ENCODE assay signal across 8 cellular contexts in the genomic region with DNA sequence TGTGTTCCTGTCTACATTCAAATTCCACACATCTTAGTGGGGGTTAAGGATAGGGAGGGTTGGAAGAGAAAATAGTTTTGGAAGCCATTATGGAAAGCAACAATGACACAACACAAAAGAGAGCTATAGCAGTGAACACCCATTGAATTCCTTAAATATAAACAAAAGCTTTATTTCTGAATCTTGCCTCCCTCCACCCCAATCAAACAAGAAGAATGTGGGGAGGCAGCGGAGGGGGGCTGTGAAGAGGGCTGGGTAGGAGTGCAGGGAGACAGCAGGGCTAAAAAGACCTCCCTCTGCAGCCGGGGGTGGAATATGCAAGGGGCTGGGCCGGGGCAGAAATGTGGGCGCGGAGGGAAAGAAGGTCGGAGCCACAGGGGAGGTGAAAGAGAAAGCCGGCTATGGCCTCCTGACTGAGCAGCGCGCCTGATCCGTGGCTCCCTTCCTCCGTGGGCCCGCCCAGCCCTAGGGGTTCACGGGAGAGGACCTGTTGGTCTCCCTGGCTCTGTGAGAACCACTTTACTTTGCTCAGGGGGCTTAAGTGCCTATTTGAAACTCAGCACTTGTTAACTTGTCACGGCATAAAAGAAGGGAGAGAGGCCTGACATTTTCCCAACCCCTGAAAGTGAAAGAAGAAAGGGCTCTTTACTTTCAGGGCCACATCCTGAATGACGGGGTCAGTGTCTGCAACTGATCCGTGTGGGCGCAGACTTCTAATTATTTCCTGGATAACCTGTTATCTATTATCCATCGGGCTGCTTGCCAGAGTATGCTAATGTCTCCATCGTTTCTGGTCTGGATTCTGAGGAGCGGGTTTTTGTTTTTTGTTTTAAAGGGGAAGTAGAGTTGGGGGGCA.
DNase-seq lines count a peak whose midpoint lies in the region; ATAC-seq, FAIRE-seq and TF ChIP-seq lines count a peak whose summit lies in the region.

No MANE protein-coding gene starts in this region.

- 4% methylated on average over 20 of the region's 20 CpGs for WGBS in GM12878 (ENCODE audit: insufficient coverage, insufficient replicate concordance, low lambda C conversion rate, missing lambda C conversion rate)
- WGBS in sigmoid colon, 2 donors, result 16 to 24% methylated on average over 20 of the region's 20 CpGs

- no peak for DNase-seq in AG04449 (ENCODE audit: low read depth, low spot score)
- DNase-seq in GM23338 (ENCODE audit: low spot score), result peak; percentile 71
- peak; percentile 43 for DNase-seq in SK-MEL-5 (ENCODE audit: low read depth, low spot score)
- no peak for DNase-seq in GM12878 (ENCODE audit: low read depth, low spot score)
- no peak for DNase-seq in sigmoid colon

- TF ChIP-seq CTCF in AG04449 (IDR thresholded peaks at IDR 0.05; ENCODE audit: insufficient read depth, low read length, missing control alignments), result no peak
- no peak for TF ChIP-seq CTCF in GM23338 (conservative IDR thresholded peaks at IDR 0.05; ENCODE audit: low read depth in 2 of 2)
- no peak for TF ChIP-seq CTCF in GM12878 (IDR thresholded peaks at IDR 0.05 in 2 of 3, conservative IDR thresholded peaks at IDR 0.05 in 1 of 3; ENCODE audit: control insufficient read depth in 2 of 3, extremely low read depth in 1 of 3, insufficient read depth in 1 of 3, low read depth in 3 of 3, low read length in 3 of 3)
- TF ChIP-seq CTCF in sigmoid colon (IDR thresholded peaks at IDR 0.05), result no peak

- CTCF ChIA-PET in AG04449 (lab: Yijun Ruan, JAX), result interaction anchor here (1.2 to 2.8 kb wide), 5 partner anchors 9 to 185 kb away, joined by 3 to 11 read pairs (median 6); no protein-coding TSS in a partner anchor
- CTCF ChIA-PET in GM12878 (lab: Yijun Ruan, JAX), result interaction anchor here (0.9 to 14.4 kb wide), 10 partner anchors 10 to 595 kb away, joined by 3 to 136 read pairs (median 4); partner anchors contain the start of gene FUT8

- peaks cover 3% of the 10 kb centered on the region for H3K27me3 Mint-ChIP-seq in GM23338 (ENCODE audit: insufficient read depth, low read depth, poor library complexity)

- TF ChIP-seq RAD21 in GM12878 (IDR thresholded peaks at IDR 0.05; ENCODE audit: insufficient read depth, low read depth, low read length), result no peak

- H4K20me1 ChIP-seq in GM23338 (replicated peaks; ENCODE audit: insufficient read depth), result no peaks in the 10 kb centered on the region
- H4K20me1 ChIP-seq in GM12878 (ENCODE audit: control insufficient read depth, insufficient read depth), result no peaks in the 10 kb centered on the region

- RAD21 ChIA-PET in GM12878 (lab: Charles Lee; ENCODE audit: unreplicated experiment), result interaction anchor here (1.0 to 6.2 kb wide), 6 partner anchors 23 to 186 kb away, joined by 3 to 30 read pairs (median 4); no protein-coding TSS in a partner anchor

- peaks cover 47% of the 10 kb centered on the region for H3K4me1 Mint-ChIP-seq in GM23338

- POLR2A ChIA-PET in AG04449 (lab: Yijun Ruan, JAX), result no interaction called here
- POLR2A ChIA-PET in GM12878 (lab: Charles Lee), result interaction anchor here (0.9 to 1.8 kb wide), 4 partner anchors 55 to 182 kb away, joined by 3 to 4 read pairs (median 3); no protein-coding TSS in a partner anchor

- H3K27ac Mint-ChIP-seq in GM23338, result peak overlapping the region; percentile 56; the same call in 1 of the 2 replicates

- SMC1A ChIA-PET in GM12878 (lab: Charles Lee; ENCODE audit: uncharacterized antibody, unreplicated experiment), result interaction anchor here (0.9 to 8.2 kb wide), 18 partner anchors 9 to 595 kb away, joined by 3 to 50 read pairs (median 4); no protein-coding TSS in a partner anchor

- intact Hi-C loops in GM12878 (cut with micrococcal nuclease; ENCODE audit: unreplicated experiment), result loop anchor here (2.0 to 10.0 kb wide), 3 partner anchors 57 to 375 kb away; no protein-coding TSS in a partner anchor
- intact Hi-C loops in sigmoid colon (cut with DNase I), result no loop called here

- H3K4me3 ChIP-seq in AG04449 (ENCODE audit: low read depth, low read length) (peak overlapping the region; percentile 36), GM23338 (peak overlapping the region; percentile 42), GM12878 (0 out of 2 replicates have a peak overlapping the region, but pooled peaks have one; percentile 26), iPS-18a (ENCODE audit: low read length) (peak overlapping the region; percentile 23), sigmoid colon (peak overlapping the region; percentile 14 to 48 (median 42))

- H2AFZ ChIP-seq in GM23338 (peak overlapping the region; percentile 99), GM12878 (ENCODE audit: control insufficient read depth, low read depth, low read length) (peak overlapping the region; percentile 59)

- ATAC-seq in GM23338 (peak; percentile 88), GM12878 (peak; percentile 60), GM21381 (IDR thresholded peaks at IDR 0.05; ENCODE audit: unreplicated experiment) (no peak), GM19035 (IDR thresholded peaks at IDR 0.05; ENCODE audit: unreplicated experiment) (no peak)

- H3K4me2 ChIP-seq in GM23338 (peak overlapping the region; percentile 72), GM12878 (ENCODE audit: control insufficient read depth, insufficient read depth) (peak overlapping the region; percentile 51)

- H3K79me2 ChIP-seq in GM23338 (replicated peaks; ENCODE audit: insufficient read depth), result no peaks in the 10 kb centered on the region
- H3K79me2 ChIP-seq in GM12878 (ENCODE audit: control insufficient read depth, insufficient read depth, low read length), result no peaks in the 10 kb centered on the region

- TF ChIP-seq EP300 in GM12878 (IDR thresholded peaks at IDR 0.05; ENCODE audit: borderline replicate concordance in 1 of 2, control insufficient read depth in 1 of 2, low read depth in 2 of 2, low read length in 2 of 2) (no peak), sigmoid colon (IDR thresholded peaks at IDR 0.05) (no peak)

- BruUV-seq in GM12878 (replicated peaks; lab: Mats Ljungman, UMichigan), result no TSS peak

- no peaks in the 10 kb centered on the region for H3K9me3 Mint-ChIP-seq in GM23338

- FAIRE-seq in GM12878 (lab: Jason Lieb, UNC), result no peak

- in situ Hi-C loops in SK-MEL-5 (cut with HindIII; ENCODE audit: low pct_unique_long_range_greater_than_20kb, low sequenced_read_pairs) (no loop called here), GM12878 (cut with MboI) (loop anchor here (10.0 kb wide), 1 partner anchor 595 kb away; no protein-coding TSS in a partner anchor)

- H3K4me1 ChIP-seq in GM23338 (ENCODE audit: insufficient read depth) (peaks cover 17% of the 10 kb centered on the region), GM12878 (ENCODE audit: control insufficient read depth, insufficient read depth, low read length) (peaks cover 45% of the 10 kb centered on the region), iPS-18a (ENCODE audit: control insufficient read depth, low read depth, low read length) (peaks cover 30% of the 10 kb centered on the region), sigmoid colon (peaks cover 0 to 13% (median 5%) of the 10 kb centered on the region in 4 donors)

- H3K36me3 ChIP-seq in GM23338 (ENCODE audit: insufficient read depth) (no peaks in the 10 kb centered on the region), GM12878 (ENCODE audit: control insufficient read depth in 2 of 2, insufficient read depth in 2 of 2, low read length in 1 of 2) (no peaks in the 10 kb centered on the region; a peak in 1 of 4 replicates), iPS-18a (ENCODE audit: control insufficient read depth, low read depth, low read length) (no peaks in the 10 kb centered on the region), sigmoid colon (no peaks in the 10 kb centered on the region)

- TF ChIP-seq POLR2A in GM12878 (IDR thresholded peaks at IDR 0.05; ENCODE audit: low read depth, low read length), result no peak
- no peak for TF ChIP-seq POLR2A in sigmoid colon (IDR thresholded peaks at IDR 0.05)

- peak overlapping the region; percentile 7; the same call in 1 of the 2 replicates for H3K27ac ChIP-seq in GM23338 (ENCODE audit: low read depth)
- peak overlapping the region; percentile 64 for H3K27ac ChIP-seq in GM12878 (ENCODE audit: control insufficient read depth, insufficient read depth)
- no peak overlapping the region for H3K27ac ChIP-seq in iPS-18a (ENCODE audit: low read length)
- H3K27ac ChIP-seq in sigmoid colon, result peak overlapping the region; percentile 58 to 73 (median 68)

- peak overlapping the region; percentile 62 for H3K9ac ChIP-seq in GM12878 (ENCODE audit: control insufficient read depth, insufficient read depth, low read length)
- H3K9ac ChIP-seq in iPS-18a (ENCODE audit: low read length), result peak overlapping the region; percentile 26

- no peaks in the 10 kb centered on the region for H3F3A ChIP-seq in GM23338 (replicated peaks; ENCODE audit: low read depth)

- no peaks in the 10 kb centered on the region for H3K9me2 ChIP-seq in GM23338 (ENCODE audit: insufficient read depth)

- H3K9me3 ChIP-seq in GM12878 (replicated peaks; ENCODE audit: control insufficient read depth, insufficient read depth, low read length), result no peaks in the 10 kb centered on the region; the same call in 2 of the 3 replicates
- H3K9me3 ChIP-seq in iPS-18a (ENCODE audit: control insufficient read depth, low read depth, low read length), result no peaks in the 10 kb centered on the region
- no peaks in the 10 kb centered on the region for H3K9me3 ChIP-seq in sigmoid colon

- no peaks in the 10 kb centered on the region for H3K36me3 Mint-ChIP-seq in GM23338 (ENCODE audit: low read depth)

- H3K27me3 ChIP-seq in GM23338 (ENCODE audit: insufficient read depth) (no peaks in the 10 kb centered on the region), GM12878 (replicated peaks in 1 of 2; ENCODE audit: control insufficient read depth in 2 of 2, insufficient read depth in 2 of 2, low read length in 1 of 2) (no peaks in the 10 kb centered on the region), iPS-18a (ENCODE audit: control insufficient read depth, insufficient read depth, low read length) (peaks cover 4% of the 10 kb centered on the region), sigmoid colon (no peaks in the 10 kb centered on the region)

- H3K4me3 Mint-ChIP-seq in GM23338, result peak overlapping the region; percentile 51

TF ChIP-seq in GM23338, 12 proteins besides CTCF, POLR2A, EP300 and RAD21 (continues in another document):
- TF ChIP-seq NANOG (IDR thresholded peaks at IDR 0.05; ENCODE audit: borderline replicate concordance), result no peak

TF ChIP-seq in GM12878, 131 proteins besides CTCF, POLR2A, EP300 and RAD21:
- TF ChIP-seq IKZF2 (IDR thresholded peaks at IDR 0.05), result peak in 1 of 2 experiments; percentile 45; a peak in 2 of 4 replicates
- peak; percentile 39; the same call in 1 of the 2 replicates for TF ChIP-seq IKZF1 (conservative IDR thresholded peaks at IDR 0.05)
- no peak for TF ChIP-seq POLR2AphosphoS2 (IDR thresholded peaks at IDR 0.05; ENCODE audit: low read depth, low read length)

Comparison
In these comparisons a context has a peak if more than half of its experiments do, and no peak if none do; other contexts are left out.
1. DNase-seq: peak in GM23338 (single experiment) and SK-MEL-5 (single experiment); none in AG04449 (single experiment), GM12878 (single experiment) and sigmoid colon (single experiment).
2. ATAC-seq: peak in GM23338 (single experiment) and GM12878 (single experiment); none in GM21381 (single experiment) and GM19035 (single experiment).
3. Peak in every context shown above with its lines, with median percentiles within 50 percentile points of each other: H3K4me3 ChIP-seq.